ENCODE assay signal across 13 cellular contexts in the genomic region with DNA sequence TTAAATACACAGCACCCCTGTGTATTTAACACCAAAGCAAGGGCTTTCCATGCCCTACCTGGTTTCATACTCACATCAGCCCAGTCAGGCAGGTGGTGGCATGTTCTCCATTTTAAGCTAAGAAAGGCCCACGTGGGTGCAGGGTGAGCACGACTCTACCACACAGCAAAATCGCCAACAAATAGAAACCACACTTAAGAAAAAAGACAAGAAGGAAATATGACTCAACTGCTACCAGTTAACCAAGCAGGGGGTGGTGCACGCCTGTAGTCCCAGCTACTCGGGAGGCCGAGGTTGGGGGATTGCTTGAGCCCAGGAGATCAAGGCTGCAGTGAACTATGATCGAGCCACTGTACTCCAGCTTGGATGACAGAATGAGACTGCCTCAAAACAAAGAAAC. TPM values are rescaled to one million over a fixed set of nuclear protein-coding genes. Genes with fewer than 3 reads are reported as not detected.
A peak's percentile ranks its signal among the peaks of the same experiment; 100 is the strongest.
DNase-seq lines count a peak whose midpoint lies in the region; ATAC-seq and TF ChIP-seq lines count a peak whose summit lies in the region.
"Had no signal": no experiment of that assay in that cellular context is flagged by ENCODE, and none has a peak within 500 bp of the region (broad histone marks: within the 10 kb centered on the region; RNA-seq: fewer than 3 reads in every experiment).

No MANE protein-coding gene starts in this region.

- H3K27ac Mint-ChIP-seq in activated CD4-positive, alpha-beta T cell treated with anti-CD3 and anti-CD28 coated beads for 36 hours: peak overlapping the region; percentile 55
- peak overlapping the region; percentile 45 for H3K27ac Mint-ChIP-seq in T-helper 17 cell

- H3K4me3 ChIP-seq in H7 (ENCODE audit: insufficient read depth, low read depth, low read length): no peak overlapping the region
- H3K4me3 ChIP-seq: A549 had no signal

- H3K4me1 Mint-ChIP-seq in activated CD4-positive, alpha-beta T cell treated with anti-CD3 and anti-CD28 coated beads for 36 hours: peaks cover 18% of the 10 kb centered on the region
- H3K4me1 Mint-ChIP-seq in T-helper 17 cell: peaks cover 16% of the 10 kb centered on the region

- peak; percentile 85 for ATAC-seq in activated CD4-positive, alpha-beta T cell treated with anti-CD3 and anti-CD28 coated beads for 36 hours
- peak; percentile 30 for ATAC-seq in T-helper 17 cell
- ATAC-seq: A549 had no signal

- H3K27me3 Mint-ChIP-seq in activated CD4-positive, alpha-beta T cell treated with anti-CD3 and anti-CD28 coated beads for 36 hours: no peaks in the 10 kb centered on the region
- H3K27me3 Mint-ChIP-seq in T-helper 17 cell: no peaks in the 10 kb centered on the region

- CTCF ChIA-PET in activated CD4-positive, alpha-beta T cell treated with anti-CD3 and anti-CD28 coated beads for 36 hours (lab: Charles Lee): interaction anchor here (0.6 kb wide), 1 partner anchor 19 kb away, joined by 3 read pairs; no protein-coding TSS in a partner anchor

- no peaks in the 10 kb centered on the region for H3K27me3 ChIP-seq in H7 (ENCODE audit: control insufficient read depth, insufficient read depth, low read length)

- no peaks in the 10 kb centered on the region for H3K9me3 ChIP-seq in T-helper 17 cell (ENCODE audit: control insufficient read depth, low read length, poor library complexity, severe bottlenecking)
- H3K9me3 ChIP-seq: A549 had no signal

- peaks cover 15% of the 10 kb centered on the region for H3K36me3 Mint-ChIP-seq in activated CD4-positive, alpha-beta T cell treated with anti-CD3 and anti-CD28 coated beads for 36 hours (ENCODE audit: low read depth)
- peaks cover 2% of the 10 kb centered on the region for H3K36me3 Mint-ChIP-seq in T-helper 17 cell (ENCODE audit: low read depth)

- DNase-seq in activated CD4-positive, alpha-beta T cell treated with anti-CD3 and anti-CD28 coated beads for 36 hours: peak; percentile 56
- DNase-seq in activated CD4-positive, alpha-beta T cell treated with anti-CD3 and anti-CD28 coated beads for 1 hour: no peak
- DNase-seq in T-helper 17 cell (no peak), epithelial cell of prostate (ENCODE audit: low read depth, low spot score) (peak; percentile 33), erythroblast (lab: John Stamatoyannopoulos, UW) (no peak), COLO668 (lab: John Stamatoyannopoulos, UW; ENCODE audit: unreplicated experiment) (no peak), H7 (no peak)
- peak; percentile 26 to 27 for DNase-seq in stimulated activated CD8-positive, alpha-beta memory T cell treated with anti-CD3 and anti-CD28 coated beads, Interleukin-15, amount 100 ng/mL, for 48 hours (ENCODE audit: low read depth in 2 of 2)
- DNase-seq: kidney, NCI-H1436, nucleus accumbens, T-helper 9 cell had no signal

- H3K27ac ChIP-seq in epithelial cell of prostate: peak overlapping the region; percentile 75
- H3K27ac ChIP-seq: A549 had no signal

- no peak for TF ChIP-seq POLR2A in erythroblast (IDR thresholded peaks at IDR 0.05; ENCODE audit: low read length)

- no peak overlapping the region for H3K4me3 Mint-ChIP-seq in activated CD4-positive, alpha-beta T cell treated with anti-CD3 and anti-CD28 coated beads for 36 hours
- no peak overlapping the region for H3K4me3 Mint-ChIP-seq in T-helper 17 cell

- POLR2A ChIA-PET in activated CD4-positive, alpha-beta T cell treated with anti-CD3 and anti-CD28 coated beads for 36 hours (lab: Charles Lee): no interaction called here

- intact Hi-C loops in activated CD4-positive, alpha-beta T cell treated with anti-CD3 and anti-CD28 coated beads for 36 hours (cut with DNase I, micrococcal nuclease): no loop called here

- peaks cover 9% of the 10 kb centered on the region for H3K36me3 ChIP-seq in H7 (replicated peaks; ENCODE audit: control insufficient read depth, insufficient read depth, low read length)

- H3K9me3 Mint-ChIP-seq in activated CD4-positive, alpha-beta T cell treated with anti-CD3 and anti-CD28 coated beads for 36 hours (ENCODE audit: low read depth): no peaks in the 10 kb centered on the region

RNA-seq across cellular contexts. Expression of gene TFIP11, which starts 35.2 kb away (rescaled TPM):
- total RNA-seq in activated CD4-positive, alpha-beta T cell treated with anti-CD3 and anti-CD28 coated beads for 36 hours: 10 to 100 TPM; 36.5 to 41.7 TPM
- 100 to 1,000 TPM in 1 of 2 donors, 10 to 100 TPM in 1; 84.0 to 104 TPM for total RNA-seq in T-helper 17 cell
- total RNA-seq in H7 (2014; rRNA removed; shearing (Covaris generic)): 22.2 and 22.8 TPM in 2 replicates

RNA-seq across cellular contexts. Expression of gene TPST2, which starts 42.5 kb away (rescaled TPM):
- 10 to 100 TPM; 17.4 to 18.3 TPM for total RNA-seq in activated CD4-positive, alpha-beta T cell treated with anti-CD3 and anti-CD28 coated beads for 36 hours
- total RNA-seq in T-helper 17 cell: 10 to 100 TPM; 18.2 to 40.7 TPM
- total RNA-seq in H7 (2014; rRNA removed; shearing (Covaris generic)): 95.0 and 118 TPM in 2 replicates

Comparison
In these comparisons a context has a peak if more than half of its experiments do, and no peak if none do; other contexts are left out.
1. DNase-seq: peak in activated CD4-positive, alpha-beta T cell treated with anti-CD3 and anti-CD28 coated beads for 36 hours (single experiment), epithelial cell of prostate (single experiment) and stimulated activated CD8-positive, alpha-beta memory T cell treated with anti-CD3 and anti-CD28 coated beads, Interleukin-15, amount 100 ng/mL, for 48 hours (2 of 2); none in activated CD4-positive, alpha-beta T cell treated with anti-CD3 and anti-CD28 coated beads for 1 hour (single experiment), T-helper 17 cell (0 of 3), erythroblast (0 of 2), COLO668 (single experiment) and H7 (single experiment).